Comparison of ENCODE assay signal across 18 cellular contexts in the genomic region with DNA sequence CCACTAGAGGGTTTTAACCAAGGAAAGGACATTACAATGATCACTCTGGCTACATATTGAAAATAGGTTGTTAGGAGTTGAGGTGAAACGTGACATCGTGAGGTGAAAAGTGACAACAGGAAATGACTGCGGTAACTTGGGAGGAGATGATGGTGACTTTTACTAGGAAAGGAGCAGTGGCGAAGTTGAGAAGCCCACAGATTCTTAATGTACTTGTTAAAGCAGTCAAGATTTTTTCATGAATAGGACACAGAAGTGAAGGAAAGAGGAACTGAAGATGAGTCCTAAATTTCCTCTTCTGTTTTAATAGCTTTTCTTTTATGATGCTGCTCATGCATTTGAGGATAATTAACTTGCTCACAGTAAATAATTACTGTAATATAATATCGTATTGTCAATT.
"Had no signal": no experiment of that assay in that cellular context is flagged by ENCODE, and none has a peak within 500 bp of the region (broad histone marks: within the 10 kb centered on the region; RNA-seq: fewer than 3 reads in every experiment).

No MANE protein-coding gene starts in this region.

- H3K27me3 Mint-ChIP-seq: activated CD4-positive, alpha-beta T cell treated with anti-CD3 and anti-CD28 coated beads, Interleukin-2, amount 10 ng/mL, durations not matched to agents 7 days and 5 days; dendritic cell treated with granulocyte-macrophage colony-stimulating factor and Interleukin-4, amounts not matched to agents 40 ng/mL and 50 ng/mL, for 4 days; naive B cell had no signal

- ATAC-seq: activated CD4-positive, CD25-positive, alpha-beta regulatory T cell treated with anti-CD3 and anti-CD28 coated beads, Interleukin-2, amount 50 U/mL, for 24 hours; left cardiac atrium; mucosa of descending colon; sciatic nerve had no signal

- H3K4me1 Mint-ChIP-seq: endodermal cell had no signal

- H3K27ac Mint-ChIP-seq: activated CD4-positive, alpha-beta T cell treated with anti-CD3 and anti-CD28 coated beads, Interleukin-2, amount 10 ng/mL, durations not matched to agents 7 days and 5 days; dendritic cell treated with granulocyte-macrophage colony-stimulating factor and Interleukin-4, amounts not matched to agents 40 ng/mL and 50 ng/mL, for 4 days; endodermal cell; T-helper 1 cell treated with Interleukin-12 subunit alpha and Interleukin-12 subunit beta and Interleukin-4 antibody, amounts not matched to agents 30 μg/mL and 1 μg/mL, for 36 hours had no signal

- DNase-seq: activated CD4-positive, alpha-beta T cell treated with anti-CD3 and anti-CD28 coated beads, Interleukin-2, amount 10 ng/mL, durations not matched to agents 7 days and 5 days; activated CD8-positive, alpha-beta memory T cell treated with anti-CD3 and anti-CD28 coated beads for 24 hours; activated CD8-positive, alpha-beta memory T cell treated with anti-CD3 and anti-CD28 coated beads, Interleukin-2, amount 50 U/mL, for 48 hours; activated effector memory CD4-positive, alpha-beta T cell treated with anti-CD3 and anti-CD28 coated beads, Interleukin-2, amount 50 U/mL, for 16 hours; activated naive CD4-positive, alpha-beta T cell treated with anti-CD3 and anti-CD28 coated beads, Interleukin-2, amount 50 U/mL, for 16 hours; activated T-cell treated with anti-CD3 and anti-CD28 coated beads, Interleukin-2, amount 50 U/mL, for 48 hours; amniotic stem cell; endodermal cell; foreskin fibroblast; left cardiac atrium; mesenchymal stem cell; mucosa of descending colon; naive B cell; stimulated activated CD4-positive, alpha-beta T cell treated with anti-CD3 and anti-CD28 coated beads, Interleukin-4, amount 100 ng/mL, for 1 hour had no signal

- H3K4me3 Mint-ChIP-seq: activated CD4-positive, alpha-beta T cell treated with anti-CD3 and anti-CD28 coated beads, Interleukin-2, amount 10 ng/mL, durations not matched to agents 7 days and 5 days; dendritic cell treated with granulocyte-macrophage colony-stimulating factor and Interleukin-4, amounts not matched to agents 40 ng/mL and 50 ng/mL, for 4 days; endodermal cell; naive B cell; T-helper 1 cell treated with Interleukin-12 subunit alpha and Interleukin-12 subunit beta and Interleukin-4 antibody, amounts not matched to agents 30 μg/mL and 1 μg/mL, for 36 hours had no signal
